Comparison of ENCODE assay signal across 8 cellular contexts in the genomic region with DNA sequence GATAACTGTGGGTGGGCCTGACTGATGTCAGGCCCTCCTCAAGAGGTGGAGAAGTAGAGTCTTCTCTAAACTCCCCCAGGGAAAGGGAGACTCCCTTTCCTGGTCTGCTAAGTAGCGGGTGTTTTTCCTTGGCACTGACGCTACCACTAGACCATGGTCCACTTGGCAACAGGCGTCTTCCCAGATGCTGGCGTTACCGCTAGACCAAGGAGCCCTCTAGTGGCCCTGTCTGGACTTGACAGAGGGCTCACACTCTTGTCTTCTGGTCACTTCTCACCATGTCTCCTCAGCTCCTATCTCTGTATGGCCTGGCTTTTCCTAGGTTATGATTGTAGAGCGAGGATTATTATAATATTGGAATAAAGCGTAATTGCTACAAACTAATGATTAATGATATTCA. TPM values are rescaled to one million over a fixed set of nuclear protein-coding genes. Genes with fewer than 3 reads are reported as not detected.
A peak's percentile ranks its signal among the peaks of the same experiment; 100 is the strongest.
DNase-seq lines count a peak whose midpoint lies in the region; TF ChIP-seq lines count a peak whose summit lies in the region.
"Not testable (repeated sequence)": the region's sequence is repeated elsewhere in the genome, so short reads cannot be mapped to it uniquely, and the experiment has no call there.

No MANE protein-coding gene starts in this region.

- H4K91ac ChIP-seq in H9 (ENCODE audit: insufficient read length, low read depth, low read length) = not testable (repeated sequence)

- not testable (repeated sequence) for H3K36me3 ChIP-seq in WERI-Rb-1; colonic mucosa; hepatocyte (replicated peaks; ENCODE audit: insufficient read depth, low read depth)

- H4K5ac ChIP-seq in H9 (ENCODE audit: insufficient read length, low read depth, low read length) = not testable (repeated sequence)

- not testable (repeated sequence) for H3K79me2 ChIP-seq in H9 (ENCODE audit: insufficient read depth, low read length); hepatocyte

- not testable (repeated sequence) for H3K14ac ChIP-seq in H9 (ENCODE audit: insufficient read depth, low read length)

- H2BK5ac ChIP-seq in H9 (ENCODE audit: insufficient read length, low read length) = not testable (repeated sequence)

- H4K20me1 ChIP-seq in H9 (ENCODE audit: control insufficient read depth, insufficient read depth, insufficient read length); hepatocyte (ENCODE audit: insufficient read depth, poor library complexity, severe bottlenecking): not testable (repeated sequence)

- H3K23me2 ChIP-seq in H9 (ENCODE audit: insufficient read length, low read depth, low read length, poor library complexity, severe bottlenecking) = not testable (repeated sequence)

- not testable (repeated sequence) for H3K4ac ChIP-seq in H9 (ENCODE audit: low read depth, low read length)

- not testable (repeated sequence) for H3K36me3 Mint-ChIP-seq in H9 (ENCODE audit: insufficient read depth in 1 of 3, low read depth in 3 of 3); nephron progenitor cell (ENCODE audit: low read depth); type B pancreatic cell

- not testable (repeated sequence) for H2BK20ac ChIP-seq in H9 (ENCODE audit: low read depth, low read length, poor library complexity, severe bottlenecking)

- not testable (repeated sequence) for H3K18ac ChIP-seq in H9 (ENCODE audit: insufficient read length, low read depth, low read length)

- H3K4me1 Mint-ChIP-seq in H9 = peaks cover 6 to 16% of the 10 kb centered on the region in 2 experiments
- peaks cover 49% of the 10 kb centered on the region for H3K4me1 Mint-ChIP-seq in nephron progenitor cell
- peaks cover 25% of the 10 kb centered on the region for H3K4me1 Mint-ChIP-seq in type B pancreatic cell (ENCODE audit: unreplicated experiment)

- not testable (repeated sequence) for H3K27ac Mint-ChIP-seq in H9, nephron progenitor cell, type B pancreatic cell

- H2AK5ac ChIP-seq in H9 (ENCODE audit: insufficient read length, low read length) = not testable (repeated sequence)

- intact Hi-C loops in colonic mucosa (cut with DNase I) = loop anchor here (10.0 kb wide), 1 partner anchor 259 kb away; no protein-coding TSS in a partner anchor

- not testable (repeated sequence) for H3K27me3 Mint-ChIP-seq in H9 (ENCODE audit: low read depth); nephron progenitor cell (ENCODE audit: low read depth, poor library complexity); type B pancreatic cell

- DNase-seq in DMS53 (lab: John Stamatoyannopoulos, UW) = peak; percentile 18
- DNase-seq in H9; colonic mucosa; hepatocyte (ENCODE audit: low spot score); nephron progenitor cell; type B pancreatic cell (ENCODE audit: extremely low spot score, unreplicated experiment): not testable (repeated sequence)
- DNase-seq in NCI-H69 (lab: John Stamatoyannopoulos, UW) = peak; percentile 3
- peak; percentile 45 for DNase-seq in WERI-Rb-1

- H3K4me1 ChIP-seq in H9 (ENCODE audit: insufficient read depth, low read length); colonic mucosa; hepatocyte (ENCODE audit: insufficient read depth): not testable (repeated sequence)

- not testable (repeated sequence) for H3K9ac ChIP-seq in H9 (ENCODE audit: extremely low read depth, insufficient read length, low read length); colonic mucosa (ENCODE audit: low read depth in 2 of 2, low read length in 2 of 2)

- no CpG with 5 or more reads among the region's 7 CpGs for WGBS in H9 (ENCODE audit: extremely low coverage, insufficient read length, low lambda C conversion rate)
- WGBS in hepatocyte (ENCODE audit: low lambda C conversion rate, missing lambda C conversion rate) = 57% methylated on average over 7 of the region's 7 CpGs

- H3K9me2 ChIP-seq in hepatocyte (replicated peaks; ENCODE audit: insufficient read depth) = not testable (repeated sequence)

- not testable (repeated sequence) for H3K27ac ChIP-seq in H9 (ENCODE audit: insufficient read length, low read depth, low read length); WERI-Rb-1; colonic mucosa; hepatocyte

- not testable (repeated sequence) for H3K9me3 ChIP-seq in H9 (ENCODE audit: control insufficient read depth, low read depth, low read length); WERI-Rb-1 (ENCODE audit: severe bottlenecking); colonic mucosa; hepatocyte (ENCODE audit: low read depth)

- not testable (repeated sequence) for H3K4me3 ChIP-seq in WERI-Rb-1 (ENCODE audit: low read depth, low read length); colonic mucosa; hepatocyte

- not testable (repeated sequence) for H3K4me2 ChIP-seq in H9 (ENCODE audit: insufficient read depth, insufficient read length, low read length); hepatocyte

- not testable (repeated sequence) for H3K56ac ChIP-seq in H9 (ENCODE audit: insufficient read length, low read depth, low read length)

- not testable (repeated sequence) for H3K27me3 ChIP-seq in H9 (ENCODE audit: insufficient read depth, low read length); WERI-Rb-1 (ENCODE audit: insufficient read depth, low read depth, severe bottlenecking); colonic mucosa; hepatocyte

- not testable (repeated sequence) for H3K23ac ChIP-seq in H9 (ENCODE audit: insufficient read length, low read depth, low read length)

- H2BK120ac ChIP-seq in H9 (ENCODE audit: low read depth, low read length, poor library complexity, severe bottlenecking) = not testable (repeated sequence)

- H2BK12ac ChIP-seq in H9 (ENCODE audit: insufficient read length, low read depth, low read length) = not testable (repeated sequence)

- H3K9me3 Mint-ChIP-seq in H9, nephron progenitor cell, type B pancreatic cell: not testable (repeated sequence)

- not testable (repeated sequence) for H3T11ph ChIP-seq in H9 (ENCODE audit: low read length)

- H2AFZ ChIP-seq in H9 (ENCODE audit: low read length); hepatocyte: not testable (repeated sequence)

- H2BK15ac ChIP-seq in H9 (ENCODE audit: low read depth, low read length) = not testable (repeated sequence)

- TF ChIP-seq CTCF in H9 (conservative IDR thresholded peaks at IDR 0.05) (peak; percentile 63), colonic mucosa (IDR thresholded peaks at IDR 0.05) (peak; percentile 26), hepatocyte (IDR thresholded peaks at IDR 0.05; ENCODE audit: poor library complexity) (peak; percentile 36), nephron progenitor cell (IDR thresholded peaks at IDR 0.05) (peak; percentile 16), type B pancreatic cell (conservative IDR thresholded peaks at IDR 0.05) (peak; percentile 59)
- TF ChIP-seq CTCF in WERI-Rb-1 (IDR thresholded peaks at IDR 0.05; ENCODE audit: low read depth, low read length) = not testable (repeated sequence)

- not testable (repeated sequence) for H3K4me3 Mint-ChIP-seq in H9, nephron progenitor cell, type B pancreatic cell

- H4K8ac ChIP-seq in H9 (replicated peaks; ENCODE audit: insufficient read length, low read depth, low read length) = not testable (repeated sequence)

- H3K79me1 ChIP-seq in H9 (ENCODE audit: insufficient read depth, low read depth, low read length, poor library complexity, severe bottlenecking) = not testable (repeated sequence)

RNA-seq across cellular contexts. Expression of a gene that starts 45.7 kb away (rescaled TPM):
- total RNA-seq in H9 (2021) = 0.15 and 0.22 TPM in 2 replicates
- total RNA-seq in colonic mucosa = 10 to 100 TPM; 13.8 to 38.9 TPM
- total RNA-seq in hepatocyte = 6.0 and 6.5 TPM in 2 replicates
- polyA plus RNA-seq in hepatocyte = 2.1 and 3.0 TPM in 2 replicates
- total RNA-seq in type B pancreatic cell (ENCODE audit: low replicate concordance) = 5.3 and 11.8 TPM in 2 replicates
